In the genomic region with DNA sequence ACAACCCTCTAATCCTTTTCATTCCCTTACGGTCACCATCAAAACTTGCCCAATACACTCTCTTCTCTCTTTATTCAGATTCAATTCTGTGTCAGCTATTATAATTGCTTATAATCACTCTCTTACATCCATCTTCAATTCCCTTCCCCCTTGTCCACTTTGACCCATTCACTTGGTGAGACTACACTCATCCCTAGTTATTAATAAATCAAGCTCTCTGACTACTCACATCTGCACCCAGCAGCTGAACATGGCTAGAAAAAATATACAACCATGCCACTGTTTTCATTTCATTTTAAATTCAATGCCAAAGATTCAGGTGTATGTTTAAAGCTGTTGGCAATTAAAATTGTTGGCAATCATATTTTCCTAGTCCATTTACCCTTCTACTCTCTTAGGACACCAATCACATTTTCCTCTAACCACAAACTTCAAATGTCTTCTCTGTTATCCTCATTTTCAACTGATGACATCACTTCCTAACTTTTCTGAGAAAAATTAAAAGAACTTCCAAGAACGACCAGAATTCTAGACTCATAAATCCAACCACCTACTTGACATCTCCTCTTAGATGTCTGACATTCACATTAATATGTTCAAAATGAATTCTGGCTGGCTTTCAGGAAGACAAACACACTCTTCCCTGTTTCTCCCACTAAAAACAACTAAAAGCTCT, we compare ENCODE assay signal across 11 cellular contexts. TPM values are rescaled to one million over a fixed set of nuclear protein-coding genes. Genes with fewer than 3 reads are reported as not detected.
A peak's percentile ranks its signal among the peaks of the same experiment; 100 is the strongest.
DNase-seq lines count a peak whose midpoint lies in the region; ATAC-seq lines count a peak whose summit lies in the region.
"Had no signal": no experiment of that assay in that cellular context is flagged by ENCODE, and none has a peak within 500 bp of the region (broad histone marks: within the 10 kb centered on the region; RNA-seq: fewer than 3 reads in every experiment).

No MANE protein-coding gene starts in this region.

- H3K27ac Mint-ChIP-seq in activated naive CD4-positive, alpha-beta T cell treated with anti-CD3 and anti-CD28 coated beads, Interleukin-2, amount 10 ng/mL, durations not matched to agents 7 days and 5 days = peak overlapping the region; percentile 77
- H3K27ac Mint-ChIP-seq in activated CD4-positive, alpha-beta memory T cell treated with anti-CD3 and anti-CD28 coated beads, Interleukin-2, amount 10 ng/mL, durations not matched to agents 7 days and 5 days = peak overlapping the region; percentile 65

- H3K27me3 ChIP-seq in subcutaneous abdominal adipose tissue (ENCODE audit: control insufficient read depth in 5 of 5, insufficient read depth in 4 of 5, low read length in 5 of 5) = no peaks in the 10 kb centered on the region

- H3K4me1 Mint-ChIP-seq in activated naive CD4-positive, alpha-beta T cell treated with anti-CD3 and anti-CD28 coated beads, Interleukin-2, amount 10 ng/mL, durations not matched to agents 7 days and 5 days = peaks cover 58% of the 10 kb centered on the region
- peaks cover 65% of the 10 kb centered on the region for H3K4me1 Mint-ChIP-seq in activated CD4-positive, alpha-beta memory T cell treated with anti-CD3 and anti-CD28 coated beads, Interleukin-2, amount 10 ng/mL, durations not matched to agents 7 days and 5 days

- H3K4me3 ChIP-seq in subcutaneous abdominal adipose tissue (ENCODE audit: low read depth in 1 of 5, low read length in 5 of 5) = no peak overlapping the region
- H3K4me3 ChIP-seq: lower lobe of right lung had no signal

- peaks cover 0 to 3% (median 0%) of the 10 kb centered on the region in 5 donors for H3K9me3 ChIP-seq in subcutaneous abdominal adipose tissue (ENCODE audit: control insufficient read depth in 5 of 5, low read length in 5 of 5)
- H3K9me3 ChIP-seq: lower lobe of right lung had no signal

- H3K27me3 Mint-ChIP-seq in activated naive CD4-positive, alpha-beta T cell treated with anti-CD3 and anti-CD28 coated beads, Interleukin-2, amount 10 ng/mL, durations not matched to agents 7 days and 5 days = no peaks in the 10 kb centered on the region
- no peaks in the 10 kb centered on the region for H3K27me3 Mint-ChIP-seq in activated CD4-positive, alpha-beta memory T cell treated with anti-CD3 and anti-CD28 coated beads, Interleukin-2, amount 10 ng/mL, durations not matched to agents 7 days and 5 days

- H3K9ac ChIP-seq in subcutaneous abdominal adipose tissue (ENCODE audit: low read length in 5 of 5) = peak overlapping the region in 2 of 5 donors; percentile 0 to 26

- peaks cover 46% of the 10 kb centered on the region for H3K36me3 Mint-ChIP-seq in activated naive CD4-positive, alpha-beta T cell treated with anti-CD3 and anti-CD28 coated beads, Interleukin-2, amount 10 ng/mL, durations not matched to agents 7 days and 5 days
- H3K36me3 Mint-ChIP-seq in activated CD4-positive, alpha-beta memory T cell treated with anti-CD3 and anti-CD28 coated beads, Interleukin-2, amount 10 ng/mL, durations not matched to agents 7 days and 5 days (ENCODE audit: low read depth) = peaks cover 45% of the 10 kb centered on the region

- peaks cover 0 to 56% (median 32%) of the 10 kb centered on the region in 5 donors for H3K4me1 ChIP-seq in subcutaneous abdominal adipose tissue (ENCODE audit: control insufficient read depth in 5 of 5, insufficient read depth in 5 of 5, low read length in 5 of 5)

- peaks cover 0 to 13% (median 8%) of the 10 kb centered on the region in 5 donors for H3K36me3 ChIP-seq in subcutaneous abdominal adipose tissue (ENCODE audit: control insufficient read depth in 5 of 5, insufficient read depth in 5 of 5, low read length in 5 of 5)

- CTCF ChIA-PET in activated naive CD4-positive, alpha-beta T cell treated with anti-CD3 and anti-CD28 coated beads, Interleukin-2, amount 10 ng/mL, durations not matched to agents 7 days and 5 days (lab: Charles Lee) = interaction anchor here (1.0 to 1.8 kb wide), 5 partner anchors 11 to 42 kb away, joined by 3 to 4 read pairs (median 3); a partner anchor contains a TSS
- CTCF ChIA-PET in activated CD4-positive, alpha-beta memory T cell treated with anti-CD3 and anti-CD28 coated beads, Interleukin-2, amount 10 ng/mL, durations not matched to agents 7 days and 5 days (lab: Charles Lee) = interaction anchor here (0.9 to 1.9 kb wide), 4 partner anchors 16 to 219 kb away, joined by 4 to 5 read pairs (median 4); no protein-coding TSS in a partner anchor

- ATAC-seq in GM18907 (IDR thresholded peaks at IDR 0.05; ENCODE audit: unreplicated experiment) = no peak
- ATAC-seq: lower lobe of right lung had no signal

- POLR2A ChIA-PET in activated CD4-positive, alpha-beta memory T cell treated with anti-CD3 and anti-CD28 coated beads, Interleukin-2, amount 10 ng/mL, durations not matched to agents 7 days and 5 days (lab: Charles Lee) = interaction anchor here (1.2 to 1.4 kb wide), 3 partner anchors 10 to 42 kb away, joined by 3 to 7 read pairs (median 4); no protein-coding TSS in a partner anchor

- H3K4me3 Mint-ChIP-seq in activated naive CD4-positive, alpha-beta T cell treated with anti-CD3 and anti-CD28 coated beads, Interleukin-2, amount 10 ng/mL, durations not matched to agents 7 days and 5 days = peak overlapping the region; percentile 13
- H3K4me3 Mint-ChIP-seq in activated CD4-positive, alpha-beta memory T cell treated with anti-CD3 and anti-CD28 coated beads, Interleukin-2, amount 10 ng/mL, durations not matched to agents 7 days and 5 days = no peak overlapping the region

- DNase-seq in activated naive CD4-positive, alpha-beta T cell treated with anti-CD3 and anti-CD28 coated beads, Interleukin-2, amount 10 ng/mL, durations not matched to agents 7 days and 5 days = no peak
- no peak for DNase-seq in activated naive CD4-positive, alpha-beta T cell treated with anti-CD3 and anti-CD28 coated beads, Interleukin-2, amount 50 U/mL, for 16 hours
- DNase-seq in activated CD4-positive, alpha-beta memory T cell treated with anti-CD3 and anti-CD28 coated beads, Interleukin-2, amount 10 ng/mL, durations not matched to agents 7 days and 5 days = no peak
- DNase-seq in fibroblast of peridontal ligament (ENCODE audit: extremely low read depth) = peak; percentile 75
- DNase-seq in NCI-H82 (lab: John Stamatoyannopoulos, UW) = no peak
- no peak for DNase-seq in CD1c-positive myeloid dendritic cell (ENCODE audit: extremely low spot score)
- DNase-seq: lower lobe of right lung, NCI-H2081, small intestine had no signal

- H3K27ac ChIP-seq in subcutaneous abdominal adipose tissue (ENCODE audit: low read depth, low read length) = peak overlapping the region; percentile 82
- H3K27ac ChIP-seq: lower lobe of right lung had no signal

- no peaks in the 10 kb centered on the region for H3K9me3 Mint-ChIP-seq in activated naive CD4-positive, alpha-beta T cell treated with anti-CD3 and anti-CD28 coated beads, Interleukin-2, amount 10 ng/mL, durations not matched to agents 7 days and 5 days
- peaks cover 2% of the 10 kb centered on the region for H3K9me3 Mint-ChIP-seq in activated CD4-positive, alpha-beta memory T cell treated with anti-CD3 and anti-CD28 coated beads, Interleukin-2, amount 10 ng/mL, durations not matched to agents 7 days and 5 days

RNA-seq across cellular contexts. Expression of a gene that starts 5.5 kb away (rescaled TPM):
- total RNA-seq in activated CD4-positive, alpha-beta memory T cell treated with anti-CD3 and anti-CD28 coated beads, Interleukin-2, amount 10 ng/mL, durations not matched to agents 7 days and 5 days = 10 to 100 TPM; 24.4 to 27.7 TPM

RNA-seq across cellular contexts. Expression of a gene that starts 41.8 kb away (rescaled TPM):
- 100 to 1,000 TPM; 216 to 218 TPM for total RNA-seq in activated CD4-positive, alpha-beta memory T cell treated with anti-CD3 and anti-CD28 coated beads, Interleukin-2, amount 10 ng/mL, durations not matched to agents 7 days and 5 days
